ENCODE assay signal across 15 cellular contexts in the genomic region with DNA sequence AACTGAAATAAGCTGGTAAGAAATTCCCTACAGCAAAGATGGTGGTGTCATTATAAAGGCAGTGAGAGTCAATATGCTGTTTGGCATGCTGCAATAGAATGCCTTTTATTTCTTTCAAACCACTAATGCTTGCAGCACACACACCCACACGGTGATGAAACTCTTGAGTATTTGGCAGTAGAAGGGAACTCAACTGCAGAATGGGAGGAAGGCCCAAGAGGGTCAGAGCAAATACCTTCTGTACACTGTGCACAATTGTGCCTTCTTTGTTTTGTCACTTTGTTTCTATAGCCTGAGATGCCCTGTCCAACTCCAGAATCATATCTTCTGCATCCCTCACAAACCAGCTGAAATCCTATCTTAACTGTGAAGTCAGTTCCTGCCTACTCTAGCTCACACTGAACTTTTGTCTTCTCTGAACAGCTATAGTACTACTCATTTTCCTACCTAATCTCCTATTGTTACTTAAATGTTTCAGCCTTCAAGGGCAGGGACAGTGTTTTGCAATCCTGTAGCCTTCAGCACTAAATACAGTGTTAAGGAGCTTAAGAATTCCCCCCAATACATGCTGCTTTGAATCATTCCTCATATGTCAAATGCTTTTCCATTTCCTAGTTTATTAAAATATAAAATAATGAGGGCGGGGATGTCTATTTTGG. TPM values are rescaled to one million over a fixed set of nuclear protein-coding genes. Genes with fewer than 3 reads are reported as not detected.
DNase-seq lines count a peak whose midpoint lies in the region; ATAC-seq, FAIRE-seq and TF ChIP-seq lines count a peak whose summit lies in the region.
"Had no signal": no experiment of that assay in that cellular context is flagged by ENCODE, and none has a peak within 500 bp of the region (broad histone marks: within the 10 kb centered on the region; RNA-seq: fewer than 3 reads in every experiment).

No MANE protein-coding gene starts in this region.

- H3K27me3 ChIP-seq in right cardiac atrium (ENCODE audit: control insufficient read depth, insufficient read depth) (no peaks in the 10 kb centered on the region), upper lobe of left lung (no peaks in the 10 kb centered on the region)
- H3K27me3 ChIP-seq: transverse colon had no signal

- TF ChIP-seq CTCF in upper lobe of left lung (IDR thresholded peaks at IDR 0.05): no peak

- no peak for DNase-seq in activated naive CD4-positive, alpha-beta T cell treated with anti-CD3 and anti-CD28 coated beads, Interleukin-2, amount 50 U/mL, for 16 hours
- DNase-seq in astrocyte of the hippocampus (ENCODE audit: low read depth, low spot score) (peak; percentile 79), right cardiac atrium (no peak), upper lobe of left lung (peak in 1 of 2 donors; percentile 41), NCI-H446 (lab: John Stamatoyannopoulos, UW) (no peak), frontal cortex (ENCODE audit: low spot score in 2 of 2) (no peak)
- no peak for DNase-seq in activated CD4-positive, alpha-beta T cell treated with anti-CD3 and anti-CD28 coated beads for 4 hours
- DNase-seq: aorta, DND-41, KBM-7, natural killer cell, RPMI8226, transverse colon had no signal

- peaks cover 24% of the 10 kb centered on the region for H3K36me3 Mint-ChIP-seq in activated naive CD4-positive, alpha-beta T cell treated with anti-CD3 and anti-CD28 coated beads, Interleukin-2, amount 50 U/mL, for 24 hours

- no peaks in the 10 kb centered on the region for H3K9me3 Mint-ChIP-seq in activated naive CD4-positive, alpha-beta T cell treated with anti-CD3 and anti-CD28 coated beads, Interleukin-2, amount 50 U/mL, for 24 hours
- H3K9me3 Mint-ChIP-seq: natural killer cell had no signal

- H3K27ac ChIP-seq in right cardiac atrium (ENCODE audit: low read length): no peak overlapping the region
- peak overlapping the region; percentile 6 to 61 (median 30) for H3K27ac ChIP-seq in upper lobe of left lung
- H3K27ac ChIP-seq: transverse colon had no signal

- H3K27ac Mint-ChIP-seq in activated naive CD4-positive, alpha-beta T cell treated with anti-CD3 and anti-CD28 coated beads, Interleukin-2, amount 50 U/mL, for 24 hours: peak overlapping the region; percentile 46

- H3K4me3 ChIP-seq in right cardiac atrium (ENCODE audit: low read length) (no peak overlapping the region), upper lobe of left lung (no peak overlapping the region)
- H3K4me3 ChIP-seq: transverse colon had no signal

- no peak overlapping the region for H3K4me3 Mint-ChIP-seq in activated naive CD4-positive, alpha-beta T cell treated with anti-CD3 and anti-CD28 coated beads, Interleukin-2, amount 50 U/mL, for 24 hours
- H3K4me3 Mint-ChIP-seq: natural killer cell had no signal

- TF ChIP-seq POLR2A in upper lobe of left lung (IDR thresholded peaks at IDR 0.05): no peak

- peak; percentile 63 to 71 for ATAC-seq in right cardiac atrium
- ATAC-seq in upper lobe of left lung (ENCODE audit: low FRiP score in 2 of 2): peak; percentile 75 to 77
- ATAC-seq: natural killer cell had no signal

- H3K36me3 ChIP-seq in upper lobe of left lung: peaks cover 35 to 95% (median 66%) of the 10 kb centered on the region in 4 donors

- peaks cover 3% of the 10 kb centered on the region for H3K4me1 ChIP-seq in right cardiac atrium (ENCODE audit: control insufficient read depth, insufficient read depth, low read length)
- H3K4me1 ChIP-seq in upper lobe of left lung: peaks cover 0 to 34% (median 8%) of the 10 kb centered on the region in 4 donors
- H3K4me1 ChIP-seq: transverse colon had no signal

- 67% methylated on average over 2 of the region's 2 CpGs for WGBS in right cardiac atrium
- 69 to 70% methylated on average over 2 of the region's 2 CpGs for WGBS in upper lobe of left lung, 2 donors

- TF ChIP-seq EP300 in upper lobe of left lung (IDR thresholded peaks at IDR 0.05): no peak

- FAIRE-seq in frontal cortex (lab: Jason Lieb, UNC): no peak
- FAIRE-seq: endothelial cell of umbilical vein had no signal

- H3K9me3 ChIP-seq in right cardiac atrium (ENCODE audit: control insufficient read depth, low read length): no peaks in the 10 kb centered on the region
- no peaks in the 10 kb centered on the region for H3K9me3 ChIP-seq in upper lobe of left lung
- H3K9me3 ChIP-seq: transverse colon had no signal

- intact Hi-C loops in right cardiac atrium (cut with DNase I): no loop called here

- H3K27me3 Mint-ChIP-seq in activated naive CD4-positive, alpha-beta T cell treated with anti-CD3 and anti-CD28 coated beads, Interleukin-2, amount 50 U/mL, for 24 hours: no peaks in the 10 kb centered on the region

- H3K4me1 Mint-ChIP-seq in activated naive CD4-positive, alpha-beta T cell treated with anti-CD3 and anti-CD28 coated beads, Interleukin-2, amount 50 U/mL, for 24 hours: peaks cover 7% of the 10 kb centered on the region

RNA-seq across cellular contexts. Expression of a gene that starts 22.2 kb away (rescaled TPM):
- total RNA-seq in right cardiac atrium: 10 to 100 TPM; 32.8 to 40.0 (median 36.8) TPM
- 33.7 TPM for polyA plus RNA-seq in right cardiac atrium
- 100 to 1,000 TPM in 1 of 6 donors, 10 to 100 TPM in 5; 62.5 to 148 (median 77.0) TPM for total RNA-seq in upper lobe of left lung
- total RNA-seq in frontal cortex: 44.0 TPM

RNA-seq across cellular contexts. Expression of a gene that starts 22.7 kb away (rescaled TPM):
- total RNA-seq in right cardiac atrium (10 to 100 TPM; 24.8 to 27.6 (median 25.8) TPM), upper lobe of left lung (10 to 100 TPM; 40.6 to 93.1 (median 67.3) TPM), frontal cortex (1.6 TPM)
- 42.1 TPM for polyA plus RNA-seq in right cardiac atrium

RNA-seq across cellular contexts. Expression of a gene that starts 30.1 kb away (rescaled TPM):
- total RNA-seq in right cardiac atrium (10 to 100 TPM; 18.9 to 28.6 (median 23.8) TPM), upper lobe of left lung (10 to 100 TPM; 40.0 to 84.7 (median 60.1) TPM), frontal cortex (22.0 TPM)
- 23.4 TPM for polyA plus RNA-seq in right cardiac atrium

RNA-seq across cellular contexts. Expression of a gene that starts 30.3 kb away (rescaled TPM):
- total RNA-seq in right cardiac atrium: 10 to 100 TPM; 19.8 to 22.1 (median 21.1) TPM
- polyA plus RNA-seq in right cardiac atrium: 35.2 TPM
- 10 to 100 TPM; 19.5 to 30.4 (median 28.1) TPM for total RNA-seq in upper lobe of left lung
- total RNA-seq in frontal cortex: 52.6 TPM

RNA-seq across cellular contexts. Expression of a gene that starts 50.1 kb away (rescaled TPM):
- 100 to 1,000 TPM; 245 to 330 (median 314) TPM for total RNA-seq in right cardiac atrium
- 204 TPM for polyA plus RNA-seq in right cardiac atrium
- 100 to 1,000 TPM in 5 of 6 donors, 10 to 100 TPM in 1; 55.5 to 184 (median 137) TPM for total RNA-seq in upper lobe of left lung
- 143 TPM for total RNA-seq in frontal cortex
